20 cellular contexts compared by ENCODE assay signal in genomic region chr1:202233824-202234223, GRCh38. TPM values are rescaled to one million over a fixed set of nuclear protein-coding genes. Genes with fewer than 3 reads are reported as not detected.
A peak's percentile ranks its signal among the peaks of the same experiment; 100 is the strongest.
DNase-seq lines count a peak whose midpoint lies in the region; FAIRE-seq and TF ChIP-seq lines count a peak whose summit lies in the region.
"Had no signal": no experiment of that assay in that cellular context is flagged by ENCODE, and none has a peak within 500 bp of the region (broad histone marks: within the 10 kb centered on the region; RNA-seq: fewer than 3 reads in every experiment).

No MANE protein-coding gene starts in this region.

- H2AFZ ChIP-seq in astrocyte (ENCODE audit: low read depth, low read length): no peak overlapping the region

- DNase-seq in astrocyte (ENCODE audit: low read depth) (no peak), islet precursor cell (peak; percentile 73), posterior vena cava (ENCODE audit: low spot score) (peak; percentile 10), MG63 (no peak), EL (no peak)
- DNase-seq in CD8-positive, alpha-beta memory T cell: no peak
- DNase-seq in stimulated activated CD4-positive, alpha-beta T cell treated with anti-CD3 and anti-CD28 coated beads, Interleukin-2, amount 100 ng/mL, for 48 hours: no peak
- DNase-seq: 8988T, H7, NCI-H1105, NCI-H146, NCI-H2081, NCI-H2171 treated with DMSO at 0.1 percent for 48 hours, NCI-H524 treated with DMSO at 0.1 percent for 48 hours, Peyer's patch, SJCRH30 had no signal

- no peak overlapping the region for H3K4me3 ChIP-seq in BLaER1 treated with 17β-estradiol and CSF1 and Interleukin-3, amounts not matched to agents 10 nM and 100 nM
- no peak overlapping the region for H3K4me3 ChIP-seq in astrocyte (ENCODE audit: insufficient read depth, low read depth, low read length)
- H3K4me3 ChIP-seq in CD8-positive, alpha-beta memory T cell (ENCODE audit: low read length): no peak overlapping the region
- H3K4me3 ChIP-seq in MG63: no peak overlapping the region
- H3K4me3 ChIP-seq: K562, Peyer's patch, SJCRH30 had no signal

- H3K27ac ChIP-seq in BLaER1 treated with 17β-estradiol and CSF1 and Interleukin-3, amounts not matched to agents 10 nM and 100 nM: no peak overlapping the region
- no peak overlapping the region for H3K27ac ChIP-seq in astrocyte (ENCODE audit: low read depth, low read length)
- no peak overlapping the region for H3K27ac ChIP-seq in CD8-positive, alpha-beta memory T cell (ENCODE audit: low read depth, low read length)
- H3K27ac ChIP-seq: C4-2B, Peyer's patch, SJCRH30 had no signal

- peaks cover 0 to 10% (median 0%) of the 10 kb centered on the region in 11 experiments; a peak in 2 of 22 replicates for H4K20me1 ChIP-seq in BLaER1 treated with 17β-estradiol and CSF1 and Interleukin-3, amounts not matched to agents 10 nM and 100 nM
- H4K20me1 ChIP-seq in astrocyte (ENCODE audit: insufficient read depth, low read length): no peaks in the 10 kb centered on the region

- H3K27me3 ChIP-seq in BLaER1 treated with 17β-estradiol and CSF1 and Interleukin-3, amounts not matched to agents 10 nM and 100 nM: no peaks in the 10 kb centered on the region
- no peaks in the 10 kb centered on the region for H3K27me3 ChIP-seq in astrocyte (ENCODE audit: insufficient read depth, low read length)
- no peaks in the 10 kb centered on the region for H3K27me3 ChIP-seq in CD8-positive, alpha-beta memory T cell (ENCODE audit: insufficient read depth, low read length, poor library complexity, severe bottlenecking)
- peaks cover 2% of the 10 kb centered on the region; the same call in 1 of the 2 replicates for H3K27me3 ChIP-seq in MG63
- H3K27me3 ChIP-seq: Peyer's patch, SJCRH30 had no signal

- TF ChIP-seq CTCF in astrocyte (IDR thresholded peaks at IDR 0.05; ENCODE audit: insufficient read depth, low read depth, low read length): no peak

- no peaks in the 10 kb centered on the region for H3K9me3 Mint-ChIP-seq in astrocyte (ENCODE audit: unreplicated experiment)
- no peaks in the 10 kb centered on the region for H3K9me3 Mint-ChIP-seq in CD8-positive, alpha-beta memory T cell

- no peaks in the 10 kb centered on the region for H3K9me3 ChIP-seq in BLaER1 treated with 17β-estradiol and CSF1 and Interleukin-3, amounts not matched to agents 10 nM and 100 nM (replicated peaks in 1 of 11)
- H3K9me3 ChIP-seq in astrocyte (ENCODE audit: insufficient read depth, low read depth, low read length) (no peaks in the 10 kb centered on the region), MG63 (no peaks in the 10 kb centered on the region)
- no peaks in the 10 kb centered on the region for H3K9me3 ChIP-seq in CD8-positive, alpha-beta memory T cell (ENCODE audit: low read length)
- H3K9me3 ChIP-seq: Peyer's patch, SJCRH30 had no signal

- H3K4me2 ChIP-seq in BLaER1 treated with 17β-estradiol and CSF1 and Interleukin-3, amounts not matched to agents 10 nM and 100 nM: peak overlapping the region; percentile 20 to 78 (median 75); a peak in 21 of 22 replicates
- no peak overlapping the region for H3K4me2 ChIP-seq in astrocyte (ENCODE audit: low read length)

- peak overlapping the region; percentile 28 for H3K27ac Mint-ChIP-seq in astrocyte (ENCODE audit: unreplicated experiment)
- no peak overlapping the region for H3K27ac Mint-ChIP-seq in CD8-positive, alpha-beta memory T cell

- H3K79me2 ChIP-seq in astrocyte (ENCODE audit: insufficient read depth, low read length): no peaks in the 10 kb centered on the region

- no peak for FAIRE-seq in astrocyte (lab: Jason Lieb, UNC)
- FAIRE-seq: K562 had no signal

- no peak overlapping the region for H3K4me3 Mint-ChIP-seq in astrocyte (ENCODE audit: unreplicated experiment)
- H3K4me3 Mint-ChIP-seq in CD8-positive, alpha-beta memory T cell: no peak overlapping the region

- H3K36me3 Mint-ChIP-seq in astrocyte (ENCODE audit: low read depth, unreplicated experiment): no peaks in the 10 kb centered on the region
- H3K36me3 Mint-ChIP-seq in CD8-positive, alpha-beta memory T cell: peaks cover 4 to 19% (median 5%) of the 10 kb centered on the region in 3 donors

- intact Hi-C loops in posterior vena cava (cut with DNase I): no loop called here

- peaks cover 11% of the 10 kb centered on the region for H3K27me3 Mint-ChIP-seq in astrocyte (ENCODE audit: low read depth, unreplicated experiment)
- peaks cover 4 to 12% of the 10 kb centered on the region in 2 donors for H3K27me3 Mint-ChIP-seq in CD8-positive, alpha-beta memory T cell

- peaks cover 26 to 64% (median 57%) of the 10 kb centered on the region in 10 experiments for H3K4me1 ChIP-seq in BLaER1 treated with 17β-estradiol and CSF1 and Interleukin-3, amounts not matched to agents 10 nM and 100 nM
- H3K4me1 ChIP-seq in astrocyte (ENCODE audit: insufficient read depth, low read length): peaks cover 26% of the 10 kb centered on the region
- no peaks in the 10 kb centered on the region for H3K4me1 ChIP-seq in CD8-positive, alpha-beta memory T cell (ENCODE audit: insufficient read depth, low read length)
- H3K4me1 ChIP-seq: Peyer's patch had no signal

- POLR2A ChIA-PET in CD8-positive, alpha-beta memory T cell (lab: Charles Lee): no interaction called here

- peaks cover 35% of the 10 kb centered on the region for H3K4me1 Mint-ChIP-seq in astrocyte (ENCODE audit: low read depth, unreplicated experiment)
- H3K4me1 Mint-ChIP-seq in CD8-positive, alpha-beta memory T cell: peaks cover 0 to 4% (median 3%) of the 10 kb centered on the region in 3 donors

- no peak overlapping the region for H3K9ac ChIP-seq in BLaER1 treated with 17β-estradiol and CSF1 and Interleukin-3, amounts not matched to agents 10 nM and 100 nM
- no peak overlapping the region for H3K9ac ChIP-seq in astrocyte (ENCODE audit: low read length)

- CTCF ChIA-PET in CD8-positive, alpha-beta memory T cell (lab: Charles Lee): no interaction called here

- peaks cover 0 to 32% (median 0%) of the 10 kb centered on the region in 11 experiments; a peak in 7 of 22 replicates for H3K36me3 ChIP-seq in BLaER1 treated with 17β-estradiol and CSF1 and Interleukin-3, amounts not matched to agents 10 nM and 100 nM
- H3K36me3 ChIP-seq in astrocyte (ENCODE audit: insufficient read depth, low read length) (no peaks in the 10 kb centered on the region), MG63 (no peaks in the 10 kb centered on the region)
- H3K36me3 ChIP-seq in CD8-positive, alpha-beta memory T cell (ENCODE audit: insufficient read depth, low read length): no peaks in the 10 kb centered on the region
- H3K36me3 ChIP-seq: Peyer's patch, SJCRH30 had no signal

RNA-seq across cellular contexts. Expression of gene LGR6, which starts 40.2 kb away (rescaled TPM):
- total RNA-seq in astrocyte (0.27 and 0.48 TPM in 2 replicates), posterior vena cava (under 1 TPM; 0.28 to 0.43 TPM)
- total RNA-seq in CD8-positive, alpha-beta memory T cell: under 1 TPM; 0.40 to 0.53 TPM
- polyA plus RNA-seq in CD8-positive, alpha-beta memory T cell: 3.1 TPM
- not detected in 2 replicates for total RNA-seq in MG63 (2014; rRNA removed; shearing (Covaris generic); ENCODE audit: low replicate concordance)
- total RNA-seq: OCI-LY7, SJCRH30 had no signal

Comparison
In these comparisons a context has a peak if more than half of its experiments do, and no peak if none do; other contexts are left out.
1. DNase-seq: peak in islet precursor cell (single experiment) and posterior vena cava (single experiment); none in astrocyte (single experiment), CD8-positive, alpha-beta memory T cell (0 of 5), MG63 (single experiment), stimulated activated CD4-positive, alpha-beta T cell treated with anti-CD3 and anti-CD28 coated beads, Interleukin-2, amount 100 ng/mL, for 48 hours (0 of 2) and EL (single experiment).